In genomic region chr14:22986508-22987054, GRCh38 we compare ENCODE assay signal across 8 cellular contexts. TPM values are rescaled to one million over a fixed set of nuclear protein-coding genes. Genes with fewer than 3 reads are reported as not detected.
A peak's percentile ranks its signal among the peaks of the same experiment; 100 is the strongest.
DNase-seq lines count a peak whose midpoint lies in the region; ATAC-seq, FAIRE-seq and TF ChIP-seq lines count a peak whose summit lies in the region.

No MANE protein-coding gene starts in this region.

- H3K4me3 Mint-ChIP-seq in activated T-cell treated with anti-CD3 and anti-CD28 coated beads, Interleukin-2, amount 50 U/mL, for 24 hours: no peak overlapping the region
- no peak overlapping the region for H3K4me3 Mint-ChIP-seq in nephron progenitor cell
- H3K4me3 Mint-ChIP-seq in stimulated activated naive CD8-positive, alpha-beta T cell treated with anti-CD3 and anti-CD28 coated beads, Interleukin-15, amount 100 ng/mL, for 72 hours: no peak overlapping the region

- no peak overlapping the region for H3K27ac ChIP-seq in fibroblast of lung (ENCODE audit: insufficient read depth, low read length)

- no peaks in the 10 kb centered on the region for H3K36me3 ChIP-seq in fibroblast of lung (ENCODE audit: control insufficient read depth, insufficient read depth, low read length)

- H3K27me3 ChIP-seq in fibroblast of lung (ENCODE audit: control insufficient read depth, insufficient read depth, low read length): no peaks in the 10 kb centered on the region

- H2AFZ ChIP-seq in fibroblast of lung (ENCODE audit: low read length): no peak overlapping the region

- no peaks in the 10 kb centered on the region for H3K27me3 Mint-ChIP-seq in activated T-cell treated with anti-CD3 and anti-CD28 coated beads, Interleukin-2, amount 50 U/mL, for 24 hours
- peaks cover 2% of the 10 kb centered on the region for H3K27me3 Mint-ChIP-seq in nephron progenitor cell (ENCODE audit: low read depth, poor library complexity)
- no peaks in the 10 kb centered on the region for H3K27me3 Mint-ChIP-seq in stimulated activated naive CD8-positive, alpha-beta T cell treated with anti-CD3 and anti-CD28 coated beads, Interleukin-15, amount 100 ng/mL, for 72 hours

- H3K4me1 ChIP-seq in fibroblast of lung (ENCODE audit: control insufficient read depth, extremely low read depth, insufficient read depth, low read length): no peaks in the 10 kb centered on the region

- DNase-seq in GM10266 (ENCODE audit: extremely low spot score): peak; percentile 84
- DNase-seq in M059J (ENCODE audit: low read depth): peak; percentile 79
- DNase-seq in RCC 7860 (ENCODE audit: low spot score): peak; percentile 36
- DNase-seq in activated T-cell treated with anti-CD3 and anti-CD28 coated beads, Interleukin-2, amount 50 U/mL, for 24 hours: peak; percentile 89
- DNase-seq in fibroblast of lung (ENCODE audit: low read depth in 2 of 2): peak; percentile 73 to 89
- DNase-seq in nephron progenitor cell: peak; percentile 94
- peak; percentile 80 to 83 for DNase-seq in stimulated activated naive CD8-positive, alpha-beta T cell treated with anti-CD3 and anti-CD28 coated beads, Interleukin-15, amount 100 ng/mL, for 72 hours

- TF ChIP-seq CTCF in GM10266 (IDR thresholded peaks at IDR 0.05; ENCODE audit: control insufficient read depth, insufficient read depth, low read depth, missing control alignments) (peak; percentile 89), fibroblast of lung (conservative IDR thresholded peaks at IDR 0.05 in 1 of 2, IDR thresholded peaks at IDR 0.05 in 1 of 2; ENCODE audit: low read depth in 1 of 2, low read length in 2 of 2) (peak; percentile 77 to 92), nephron progenitor cell (IDR thresholded peaks at IDR 0.05) (peak; percentile 90)

- H3K36me3 Mint-ChIP-seq in activated T-cell treated with anti-CD3 and anti-CD28 coated beads, Interleukin-2, amount 50 U/mL, for 24 hours (ENCODE audit: low read depth): peaks cover 18% of the 10 kb centered on the region
- peaks cover 27% of the 10 kb centered on the region for H3K36me3 Mint-ChIP-seq in nephron progenitor cell (ENCODE audit: low read depth)

- H4K20me1 ChIP-seq in fibroblast of lung (ENCODE audit: control insufficient read depth, extremely low read depth, insufficient read depth, low read length): no peaks in the 10 kb centered on the region

- H3K9ac ChIP-seq in fibroblast of lung (ENCODE audit: insufficient read depth, low read length): no peak overlapping the region

- no peaks in the 10 kb centered on the region for H3K9me3 Mint-ChIP-seq in activated T-cell treated with anti-CD3 and anti-CD28 coated beads, Interleukin-2, amount 50 U/mL, for 24 hours
- H3K9me3 Mint-ChIP-seq in nephron progenitor cell: no peaks in the 10 kb centered on the region
- no peaks in the 10 kb centered on the region for H3K9me3 Mint-ChIP-seq in stimulated activated naive CD8-positive, alpha-beta T cell treated with anti-CD3 and anti-CD28 coated beads, Interleukin-15, amount 100 ng/mL, for 72 hours

- H3K79me2 ChIP-seq in fibroblast of lung (ENCODE audit: control insufficient read depth, insufficient read depth, low read length): peaks cover 12% of the 10 kb centered on the region

- no peaks in the 10 kb centered on the region for H3K4me1 Mint-ChIP-seq in activated T-cell treated with anti-CD3 and anti-CD28 coated beads, Interleukin-2, amount 50 U/mL, for 24 hours (ENCODE audit: low read depth)
- H3K4me1 Mint-ChIP-seq in nephron progenitor cell: peaks cover 36% of the 10 kb centered on the region
- H3K4me1 Mint-ChIP-seq in stimulated activated naive CD8-positive, alpha-beta T cell treated with anti-CD3 and anti-CD28 coated beads, Interleukin-15, amount 100 ng/mL, for 72 hours: no peaks in the 10 kb centered on the region

- H3K27ac Mint-ChIP-seq in activated T-cell treated with anti-CD3 and anti-CD28 coated beads, Interleukin-2, amount 50 U/mL, for 24 hours: no peak overlapping the region
- H3K27ac Mint-ChIP-seq in nephron progenitor cell: no peak overlapping the region
- H3K27ac Mint-ChIP-seq in stimulated activated naive CD8-positive, alpha-beta T cell treated with anti-CD3 and anti-CD28 coated beads, Interleukin-15, amount 100 ng/mL, for 72 hours: no peak overlapping the region

- peak; percentile 61 for ATAC-seq in stimulated activated naive CD8-positive, alpha-beta T cell treated with anti-CD3 and anti-CD28 coated beads, Interleukin-15, amount 100 ng/mL, for 72 hours
- ATAC-seq in GM21723 (IDR thresholded peaks at IDR 0.05; ENCODE audit: unreplicated experiment): no peak

- FAIRE-seq in RCC 7860 (lab: Jason Lieb, UNC): no peak

- H3K9me3 ChIP-seq in fibroblast of lung (ENCODE audit: control insufficient read depth, insufficient read depth, low read depth, low read length): no peaks in the 10 kb centered on the region

- H3K4me3 ChIP-seq in fibroblast of lung (replicated peaks in 1 of 4; ENCODE audit: control extremely low read depth in 1 of 4, insufficient read depth in 1 of 4, low read depth in 3 of 4, low read length in 4 of 4): no peak overlapping the region

- no peak overlapping the region for H3K4me2 ChIP-seq in fibroblast of lung (ENCODE audit: extremely low read depth, insufficient read depth, low read length)

RNA-seq across cellular contexts. Expression of gene AJUBA, which starts 4.2 kb away (rescaled TPM):
- 23.9 and 55.5 TPM in 2 replicates for total RNA-seq in M059J (2014; rRNA removed; shearing (Covaris generic))
- 57.0 and 84.9 TPM in 2 replicates for total RNA-seq in fibroblast of lung
- polyA plus RNA-seq in fibroblast of lung: 26.1 and 41.3 TPM in 2 replicates
- 27.2 and 39.8 TPM in 2 replicates for polyA plus RNA-seq in fibroblast of lung (2012)
- polyA minus RNA-seq in fibroblast of lung (ENCODE audit: low replicate concordance): 100 and 151 TPM in 2 replicates

RNA-seq across cellular contexts. Expression of gene C14orf93, which starts 23.4 kb away (rescaled TPM):
- 8.6 and 9.7 TPM in 2 replicates for total RNA-seq in M059J (2014; rRNA removed; shearing (Covaris generic))
- total RNA-seq in fibroblast of lung: 10.5 and 13.0 TPM in 2 replicates
- 4.8 and 5.4 TPM in 2 replicates for polyA plus RNA-seq in fibroblast of lung
- 3.8 and 4.5 TPM in 2 replicates for polyA plus RNA-seq in fibroblast of lung (2012)
- 3.7 and 19.9 TPM in 2 replicates for polyA minus RNA-seq in fibroblast of lung (ENCODE audit: low replicate concordance)

RNA-seq across cellular contexts. Expression of gene HAUS4, which starts 29.7 kb away (rescaled TPM):
- 30.7 and 51.4 TPM in 2 replicates for total RNA-seq in M059J (2014; rRNA removed; shearing (Covaris generic))
- total RNA-seq in fibroblast of lung: 47.9 and 53.9 TPM in 2 replicates
- 21.9 and 25.8 TPM in 2 replicates for polyA plus RNA-seq in fibroblast of lung
- 19.7 and 25.0 TPM in 2 replicates for polyA plus RNA-seq in fibroblast of lung (2012)
- polyA minus RNA-seq in fibroblast of lung (ENCODE audit: low replicate concordance): 5.9 and 17.1 TPM in 2 replicates

RNA-seq across cellular contexts. Expression of gene PSMB5, which starts 48.1 kb away (rescaled TPM):
- 267 and 297 TPM in 2 replicates for total RNA-seq in M059J (2014; rRNA removed; shearing (Covaris generic))
- 166 and 204 TPM in 2 replicates for total RNA-seq in fibroblast of lung
- 237 and 276 TPM in 2 replicates for polyA plus RNA-seq in fibroblast of lung
- 213 and 248 TPM in 2 replicates for polyA plus RNA-seq in fibroblast of lung (2012)
- 184 and 186 TPM in 2 replicates for polyA minus RNA-seq in fibroblast of lung (ENCODE audit: low replicate concordance)

RNA-seq across cellular contexts. Expression of gene PSMB11, which starts 55.4 kb away (rescaled TPM):
- total RNA-seq in M059J (2014; rRNA removed; shearing (Covaris generic)): not detected in 2 replicates
- total RNA-seq in fibroblast of lung: under 0.01 TPM in 1 of 2 replicates, not detected in the other
- not detected in 2 replicates for polyA plus RNA-seq in fibroblast of lung
- not detected in 2 replicates for polyA plus RNA-seq in fibroblast of lung (2012)
- polyA minus RNA-seq in fibroblast of lung (ENCODE audit: low replicate concordance): not detected in 2 replicates

Comparison
In these comparisons a context has a peak if more than half of its experiments do, and no peak if none do; other contexts are left out.
1. DNase-seq: peak in every context shown above with its lines; median percentile 94 in nephron progenitor cell; 89 in activated T-cell treated with anti-CD3 and anti-CD28 coated beads, Interleukin-2, amount 50 U/mL, for 24 hours; 84 in GM10266; 82 in stimulated activated naive CD8-positive, alpha-beta T cell treated with anti-CD3 and anti-CD28 coated beads, Interleukin-15, amount 100 ng/mL, for 72 hours; 81 in fibroblast of lung; 79 in M059J; 36 in RCC 7860.